In the genomic region with DNA sequence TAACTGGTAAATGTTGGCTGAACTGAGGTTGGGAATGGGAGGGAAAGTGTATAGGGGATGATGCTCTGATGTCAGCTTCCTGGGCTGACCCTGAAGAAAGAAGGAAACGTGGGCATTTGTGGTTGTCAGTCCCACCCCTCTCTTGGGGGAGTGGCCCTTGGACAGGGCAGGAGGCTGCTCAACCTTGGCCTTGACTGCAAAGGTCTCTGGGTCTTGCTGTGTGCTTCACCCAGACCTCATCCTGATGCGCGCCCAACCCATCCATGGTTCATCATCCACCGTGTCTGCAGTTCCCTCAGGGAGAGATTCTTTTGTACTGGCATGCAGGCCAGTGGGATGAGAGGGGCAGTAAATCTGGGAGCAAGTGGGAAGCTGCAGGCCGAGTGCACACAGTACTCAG, we compare ENCODE assay signal across 16 cellular contexts. TPM values are rescaled to one million over a fixed set of nuclear protein-coding genes. Genes with fewer than 3 reads are reported as not detected.
DNase-seq lines count a peak whose midpoint lies in the region; ATAC-seq and TF ChIP-seq lines count a peak whose summit lies in the region.
"Had no signal": no experiment of that assay in that cellular context is flagged by ENCODE, and none has a peak within 500 bp of the region (broad histone marks: within the 10 kb centered on the region; RNA-seq: fewer than 3 reads in every experiment).

No MANE protein-coding gene starts in this region.

- in situ Hi-C loops in IMR-90 (cut with MboI; ENCODE audit: low sequenced_read_pairs) = no loop called here

- CTCF ChIA-PET in CD4-positive, alpha-beta memory T cell (lab: Charles Lee; ENCODE audit: partially characterized antibody) = interaction anchor here (1.1 to 6.7 kb wide), 9 partner anchors 8 to 136 kb away, joined by 4 to 71 read pairs (median 11); partner anchors contain the start of gene EPHA1
- CTCF ChIA-PET in IMR-90 (lab: Yijun Ruan, JAX) (no interaction called here), Calu3 (lab: Charles Lee) (no interaction called here)

- H3K4me2 ChIP-seq in IMR-90 (ENCODE audit: low read depth, low read length) = no peak overlapping the region
- H3K4me2 ChIP-seq: KMS-11 had no signal

- WGBS in IMR-90 (ENCODE audit: extremely low coverage in 2 of 2, insufficient read length in 1 of 2), 2 experiments = no CpG with 5 or more reads among the region's 5 CpGs

- H3K9me3 ChIP-seq in CD4-positive, alpha-beta memory T cell (ENCODE audit: control insufficient read depth in 1 of 2, low read length in 2 of 2) = no peaks in the 10 kb centered on the region
- H3K9me3 ChIP-seq in IMR-90 (ENCODE audit: control insufficient read depth, insufficient read depth, low read length) (no peaks in the 10 kb centered on the region), neutrophil (no peaks in the 10 kb centered on the region)

- no peak for DNase-seq in CD4-positive, alpha-beta memory T cell
- no peak for DNase-seq in IMR-90
- no peak for DNase-seq in activated naive CD8-positive, alpha-beta T cell treated with anti-CD3 and anti-CD28 coated beads, Interleukin-2, amount 50 U/mL, for 24 hours
- no peak for DNase-seq in omental fat pad (ENCODE audit: low spot score)
- DNase-seq in glutamatergic neuron = no peak
- no peak for DNase-seq in COLO829 (ENCODE audit: low spot score)
- DNase-seq in Calu3 = no peak
- DNase-seq: activated B cell treated with CpG ODN at 0.5 μM for 24 hours; amniotic stem cell; midbrain; stimulated activated CD4-positive, alpha-beta T cell treated with anti-CD3 and anti-CD28 coated beads, Interleukin-12 subunit alpha, Interleukin-12 subunit beta, amount 100 ng/mL, for 4 hours had no signal

- no peak overlapping the region for H2BK20ac ChIP-seq in IMR-90 (ENCODE audit: low read depth, low read length)

- H3K18ac ChIP-seq in IMR-90 (ENCODE audit: low read depth, low read length) = no peak overlapping the region

- peak overlapping the region; percentile 35; the same call in 1 of the 2 replicates for H2AK5ac ChIP-seq in IMR-90 (ENCODE audit: low read depth, low read length)

- no peak overlapping the region for H3K9ac ChIP-seq in IMR-90 (ENCODE audit: low read depth, low read length)
- H3K9ac ChIP-seq: KMS-11 had no signal

- H4K5ac ChIP-seq in IMR-90 (ENCODE audit: low read depth, low read length) = no peak overlapping the region

- no peaks in the 10 kb centered on the region for H4K20me1 ChIP-seq in IMR-90 (ENCODE audit: insufficient read depth, low read length)

- no TSS peak for BruUV-seq in IMR-90 (replicated peaks; lab: Mats Ljungman, UMichigan)
- no TSS peak for BruUV-seq in Calu3 (replicated peaks; lab: Mats Ljungman, UMichigan)

- H3K23ac ChIP-seq in IMR-90 (ENCODE audit: low read depth, low read length) = no peak overlapping the region

- H3K4me1 ChIP-seq in CD4-positive, alpha-beta memory T cell (ENCODE audit: insufficient read depth, low read length) = peaks cover 64% of the 10 kb centered on the region
- H3K4me1 ChIP-seq in IMR-90 (ENCODE audit: control insufficient read depth, insufficient read depth, low read length) = peaks cover 13% of the 10 kb centered on the region
- H3K4me1 ChIP-seq in neutrophil (ENCODE audit: control insufficient read depth in 1 of 2, insufficient read depth in 1 of 2, low read depth in 1 of 2, low read length in 1 of 2) = peaks cover 83 to 86% of the 10 kb centered on the region in 2 experiments

- H3K36me3 ChIP-seq in CD4-positive, alpha-beta memory T cell (ENCODE audit: insufficient read depth, low read length) = no peaks in the 10 kb centered on the region
- H3K36me3 ChIP-seq in IMR-90 (ENCODE audit: control insufficient read depth, insufficient read depth, low read length) = no peaks in the 10 kb centered on the region
- no peaks in the 10 kb centered on the region for H3K36me3 ChIP-seq in neutrophil

- H4K8ac ChIP-seq in IMR-90 (ENCODE audit: low read depth in 2 of 2, low read length in 2 of 2) = no peak overlapping the region

- POLR2A ChIA-PET in CD4-positive, alpha-beta memory T cell (lab: Charles Lee; ENCODE audit: partially characterized antibody) = interaction anchor here (1.1 to 3.0 kb wide), 11 partner anchors 11 to 136 kb away, joined by 3 to 37 read pairs (median 9); partner anchors contain the start of genes CASP2, EPHA1, FAM131B and GSTK1
- POLR2A ChIA-PET in IMR-90 (lab: Charles Lee; ENCODE audit: unreplicated experiment) = no interaction called here

- TF ChIP-seq POLR2A in IMR-90 (IDR thresholded peaks at IDR 0.05; ENCODE audit: low read depth, low read length) = no peak

- no peak overlapping the region for H2BK5ac ChIP-seq in IMR-90 (ENCODE audit: low read depth, low read length, poor library complexity, severe bottlenecking)

- H2BK120ac ChIP-seq in IMR-90 (ENCODE audit: low read depth, low read length) = no peak overlapping the region

- no peaks in the 10 kb centered on the region for H3K27me3 ChIP-seq in CD4-positive, alpha-beta memory T cell (ENCODE audit: insufficient read depth, low read length)
- H3K27me3 ChIP-seq in IMR-90 (ENCODE audit: control insufficient read depth, insufficient read depth, low read length) (no peaks in the 10 kb centered on the region), neutrophil (no peaks in the 10 kb centered on the region)

- TF ChIP-seq RAD21 in IMR-90 (IDR thresholded peaks at IDR 0.05; ENCODE audit: low read length) = no peak

- TF ChIP-seq CTCF in IMR-90 (conservative IDR thresholded peaks at IDR 0.05; ENCODE audit: low read depth, low read length) (no peak), neutrophil (IDR thresholded peaks at IDR 0.05) (no peak), omental fat pad (IDR thresholded peaks at IDR 0.05) (no peak), glutamatergic neuron (IDR thresholded peaks at IDR 0.05; ENCODE audit: partially characterized antibody, unreplicated experiment) (no peak), Calu3 (IDR thresholded peaks at IDR 0.05; ENCODE audit: unreplicated experiment) (no peak)

- no peak overlapping the region for H3K4me3 ChIP-seq in CD4-positive, alpha-beta memory T cell (ENCODE audit: low read length in 2 of 2)
- H3K4me3 ChIP-seq in IMR-90 (ENCODE audit: insufficient read depth, low read depth, low read length) = no peak overlapping the region
- peak overlapping the region; percentile 19 to 40 for H3K4me3 ChIP-seq in neutrophil (ENCODE audit: low read depth in 1 of 2, low read length in 1 of 2)

- no peak overlapping the region for H3K56ac ChIP-seq in IMR-90 (ENCODE audit: extremely low read depth, insufficient read depth, low read length)

- H2AFZ ChIP-seq in IMR-90 (replicated peaks; ENCODE audit: low read length, poor library complexity) = no peak overlapping the region

- H2AK9ac ChIP-seq in IMR-90 (replicated peaks; ENCODE audit: low read depth, low read length, poor library complexity) = no peak overlapping the region

- intact Hi-C loops in CD4-positive, alpha-beta memory T cell (cut with micrococcal nuclease) = no loop called here
- intact Hi-C loops in IMR-90 (cut with micrococcal nuclease) (no loop called here), Calu3 (cut with micrococcal nuclease; ENCODE audit: unreplicated experiment) (no loop called here)

- no peak overlapping the region for H4K91ac ChIP-seq in IMR-90 (ENCODE audit: insufficient read depth, low read depth, low read length)

- H3K14ac ChIP-seq in IMR-90 (replicated peaks; ENCODE audit: low read depth, low read length) = no peak overlapping the region

- H3K27ac ChIP-seq in CD4-positive, alpha-beta memory T cell (ENCODE audit: low read depth, low read length) = peak overlapping the region; percentile 62
- H3K27ac ChIP-seq in IMR-90 (ENCODE audit: insufficient read depth, low read length) = no peak overlapping the region
- peak overlapping the region; percentile 97 for H3K27ac ChIP-seq in neutrophil
- H3K27ac ChIP-seq: C4-2B, KMS-11 had no signal

- peaks cover 0 to 2% (median 0%) of the 10 kb centered on the region in 8 donors for H3K9me3 Mint-ChIP-seq in CD4-positive, alpha-beta memory T cell
- no peaks in the 10 kb centered on the region for H3K9me3 Mint-ChIP-seq in activated naive CD8-positive, alpha-beta T cell treated with anti-CD3 and anti-CD28 coated beads, Interleukin-2, amount 50 U/mL, for 24 hours
- H3K9me3 Mint-ChIP-seq in glutamatergic neuron (ENCODE audit: unreplicated experiment) = peaks cover 8% of the 10 kb centered on the region
- no peaks in the 10 kb centered on the region for H3K9me3 Mint-ChIP-seq in Calu3 (ENCODE audit: low read depth, unreplicated experiment)
- H3K9me3 Mint-ChIP-seq: activated B cell treated with CpG ODN at 0.5 μM for 24 hours had no signal

- H3K9me1 ChIP-seq in IMR-90 (ENCODE audit: insufficient read depth, low read length) = peaks cover 14% of the 10 kb centered on the region; the same call in 1 of the 2 replicates

- no peak overlapping the region for H2BK15ac ChIP-seq in IMR-90 (ENCODE audit: low read depth, low read length)

- H3K36me3 Mint-ChIP-seq in CD4-positive, alpha-beta memory T cell = peaks cover 0 to 10% of the 10 kb centered on the region in 2 donors
- H3K36me3 Mint-ChIP-seq in activated naive CD8-positive, alpha-beta T cell treated with anti-CD3 and anti-CD28 coated beads, Interleukin-2, amount 50 U/mL, for 24 hours (ENCODE audit: low read depth) = no peaks in the 10 kb centered on the region
- no peaks in the 10 kb centered on the region for H3K36me3 Mint-ChIP-seq in glutamatergic neuron (ENCODE audit: unreplicated experiment)
- peaks cover 24% of the 10 kb centered on the region for H3K36me3 Mint-ChIP-seq in Calu3 (ENCODE audit: insufficient read depth, unreplicated experiment)

- H3K4me1 Mint-ChIP-seq in CD4-positive, alpha-beta memory T cell = peaks cover 52 to 82% (median 67%) of the 10 kb centered on the region in 4 donors
- peaks cover 77% of the 10 kb centered on the region for H3K4me1 Mint-ChIP-seq in activated naive CD8-positive, alpha-beta T cell treated with anti-CD3 and anti-CD28 coated beads, Interleukin-2, amount 50 U/mL, for 24 hours
- H3K4me1 Mint-ChIP-seq in glutamatergic neuron (ENCODE audit: low read depth, unreplicated experiment) (peaks cover 36% of the 10 kb centered on the region), Calu3 (ENCODE audit: low read depth, unreplicated experiment) (peaks cover 44% of the 10 kb centered on the region)

- peak overlapping the region; percentile 48 to 99 (median 88) for H3K27ac Mint-ChIP-seq in CD4-positive, alpha-beta memory T cell
- peak overlapping the region; percentile 92 for H3K27ac Mint-ChIP-seq in activated naive CD8-positive, alpha-beta T cell treated with anti-CD3 and anti-CD28 coated beads, Interleukin-2, amount 50 U/mL, for 24 hours
- no peak overlapping the region for H3K27ac Mint-ChIP-seq in glutamatergic neuron (ENCODE audit: unreplicated experiment)
- H3K27ac Mint-ChIP-seq in Calu3 (ENCODE audit: unreplicated experiment) = no peak overlapping the region

- H3K4ac ChIP-seq in IMR-90 (ENCODE audit: low read depth, low read length) = no peak overlapping the region

- peak overlapping the region in 2 of 8 donors; percentile 55 to 65 for H3K4me3 Mint-ChIP-seq in CD4-positive, alpha-beta memory T cell
- H3K4me3 Mint-ChIP-seq in activated naive CD8-positive, alpha-beta T cell treated with anti-CD3 and anti-CD28 coated beads, Interleukin-2, amount 50 U/mL, for 24 hours = no peak overlapping the region
- H3K4me3 Mint-ChIP-seq in glutamatergic neuron (ENCODE audit: unreplicated experiment) (no peak overlapping the region), Calu3 (ENCODE audit: low read depth, unreplicated experiment) (no peak overlapping the region)
- H3K4me3 Mint-ChIP-seq: activated B cell treated with CpG ODN at 0.5 μM for 24 hours had no signal

- H3K27me3 Mint-ChIP-seq in CD4-positive, alpha-beta memory T cell = no peaks in the 10 kb centered on the region
- no peaks in the 10 kb centered on the region for H3K27me3 Mint-ChIP-seq in activated naive CD8-positive, alpha-beta T cell treated with anti-CD3 and anti-CD28 coated beads, Interleukin-2, amount 50 U/mL, for 24 hours
- H3K27me3 Mint-ChIP-seq in glutamatergic neuron (ENCODE audit: unreplicated experiment) = peaks cover 4% of the 10 kb centered on the region
- H3K27me3 Mint-ChIP-seq in Calu3 (ENCODE audit: unreplicated experiment) = no peaks in the 10 kb centered on the region
- H3K27me3 Mint-ChIP-seq: activated B cell treated with CpG ODN at 0.5 μM for 24 hours had no signal

- ATAC-seq in IMR-90 (ENCODE audit: low read depth) (no peak), omental fat pad (ENCODE audit: low FRiP score) (no peak)
- ATAC-seq in activated naive CD8-positive, alpha-beta T cell treated with anti-CD3 and anti-CD28 coated beads, Interleukin-2, amount 50 U/mL, for 24 hours = no peak
- ATAC-seq: SK-N-SH treated with all-trans-retinoic acid at 6 μM for 48 hours had no signal

- dilution Hi-C loops in IMR-90 (cut with HindIII; ENCODE audit: low sequenced_read_pairs, unreplicated experiment) = no loop called here

- H3K79me1 ChIP-seq in IMR-90 (ENCODE audit: low read depth in 1 of 2, low read length in 2 of 2) = peaks cover 9 to 31% of the 10 kb centered on the region in 2 experiments; a peak in 3 of 4 replicates

RNA-seq across cellular contexts. Expression of gene ZYX, which starts 4.7 kb away (rescaled TPM):
- total RNA-seq in CD4-positive, alpha-beta memory T cell = 100 to 1,000 TPM; 145 to 148 TPM
- 100 to 1,000 TPM in 1 of 2 donors, 10 to 100 TPM in 1; 55.7 to 145 TPM for polyA plus RNA-seq in CD4-positive, alpha-beta memory T cell
- total RNA-seq in IMR-90 (2012; rRNA removed) = 22.6 and 25.0 TPM in 2 replicates
- 291 and 334 TPM in 2 replicates for polyA plus RNA-seq in IMR-90 (2012; rRNA removed)
- polyA plus RNA-seq in IMR-90 (2012; cell fraction: cytosol; rRNA removed) = 247 and 450 TPM in 2 replicates
- 390 and 724 TPM in 2 replicates for polyA plus RNA-seq in IMR-90 (2012; cell fraction: nucleus; rRNA removed; ENCODE audit: low replicate concordance)
- 100 to 1,000 TPM in 1 of 4 donors, 10 to 100 TPM in 3; 48.2 to 138 (median 62.8) TPM for total RNA-seq in omental fat pad
- total RNA-seq in glutamatergic neuron (ENCODE audit: unreplicated experiment) = 163 TPM
- total RNA-seq in Calu3 (2022) = 114 and 119 TPM in 2 replicates

RNA-seq across cellular contexts. Expression of gene FAM131B, which starts 13.9 kb away (rescaled TPM):
- total RNA-seq in CD4-positive, alpha-beta memory T cell = under 1 TPM; 0.61 to 0.97 TPM
- polyA plus RNA-seq in CD4-positive, alpha-beta memory T cell = not detected
- total RNA-seq in IMR-90 (2012; rRNA removed) = 2.5 and 3.4 TPM in 2 replicates
- polyA plus RNA-seq in IMR-90 (2012; rRNA removed) = 3.7 and 4.3 TPM in 2 replicates
- 2.4 and 3.9 TPM in 2 replicates for polyA plus RNA-seq in IMR-90 (2012; cell fraction: cytosol; rRNA removed)
- 4.2 and 4.6 TPM in 2 replicates for polyA plus RNA-seq in IMR-90 (2012; cell fraction: nucleus; rRNA removed; ENCODE audit: low replicate concordance)
- total RNA-seq in omental fat pad = 1 to 10 TPM in 1 of 4 donors, under 1 TPM in 3; 0.56 to 1.2 (median 0.77) TPM
- 111 TPM for total RNA-seq in glutamatergic neuron (ENCODE audit: unreplicated experiment)
- total RNA-seq in Calu3 (2022) = 0.19 and 1.2 TPM in 2 replicates
- total RNA-seq: activated B cell treated with CpG ODN at 0.5 μM for 24 hours, OCI-LY7 had no signal

RNA-seq across cellular contexts. Expression of gene EPHA1, which starts 32.3 kb away (rescaled TPM):
- total RNA-seq in CD4-positive, alpha-beta memory T cell = 10 to 100 TPM; 30.7 to 34.4 TPM
- 10 to 100 TPM in 1 of 2 donors, 1 to 10 TPM in 1; 4.2 to 14.4 TPM for polyA plus RNA-seq in CD4-positive, alpha-beta memory T cell
- total RNA-seq in IMR-90 (2012; rRNA removed) (not detected in 2 replicates), omental fat pad (under 1 TPM in 2 of 4 donors, not detected in 2; 0.13 to 0.46 TPM), glutamatergic neuron (ENCODE audit: unreplicated experiment) (4.7 TPM), Calu3 (2022) (21.6 and 23.6 TPM in 2 replicates)
- polyA plus RNA-seq in IMR-90 (2012; rRNA removed) = 0.10 TPM in 1 of 2 replicates, not detected in the other
- polyA plus RNA-seq in IMR-90 (2012; cell fraction: cytosol; rRNA removed) = 0.04 TPM in 1 of 2 replicates, not detected in the other
- polyA plus RNA-seq in IMR-90 (2012; cell fraction: nucleus; rRNA removed; ENCODE audit: low replicate concordance) = 0.04 and 0.11 TPM in 2 replicates
- total RNA-seq: activated B cell treated with CpG ODN at 0.5 μM for 24 hours, OCI-LY7 had no signal

Comparison
In these comparisons a context has a peak if more than half of its experiments do, and no peak if none do; other contexts are left out.
1. H3K4me3 ChIP-seq: peak in neutrophil (2 of 2); none in CD4-positive, alpha-beta memory T cell (0 of 2) and IMR-90 (single experiment).
2. H3K27ac Mint-ChIP-seq: peak in CD4-positive, alpha-beta memory T cell (7 of 7) and activated naive CD8-positive, alpha-beta T cell treated with anti-CD3 and anti-CD28 coated beads, Interleukin-2, amount 50 U/mL, for 24 hours (single experiment); none in glutamatergic neuron (single experiment) and Calu3 (single experiment).
3. RNA of gene FAM131B, which starts 13.9 kb away (total RNA-seq): 111 TPM in glutamatergic neuron (single experiment); 2.5 to 3.4 TPM in IMR-90, 0.61 to 0.97 TPM in CD4-positive, alpha-beta memory T cell, 0.56 to 1.2 TPM in omental fat pad and 0.19 to 1.2 TPM in Calu3; every median in the first group is over 10 times any median in the second.